Comparison of ENCODE assay signal across 15 cellular contexts in genomic region chr3:44643024-44643423, GRCh38.
"Had no signal": no experiment of that assay in that cellular context is flagged by ENCODE, and none has a peak within 500 bp of the region (broad histone marks: within the 10 kb centered on the region; RNA-seq: fewer than 3 reads in every experiment).

No MANE protein-coding gene starts in this region.

- H3K4me1 ChIP-seq: left lung, parathyroid adenoma had no signal

- H3K27ac ChIP-seq: esophagus squamous epithelium, left lung, lower lobe of right lung, parathyroid adenoma had no signal

- ATAC-seq: left lung, lower lobe of right lung, sciatic nerve had no signal

- H3K4me3 ChIP-seq: left lung, lower lobe of right lung had no signal

- H2AFZ ChIP-seq: parathyroid adenoma had no signal

- H3K27me3 ChIP-seq: esophagus squamous epithelium, left lung had no signal

- FAIRE-seq: keratinocyte had no signal

- H3K9ac ChIP-seq: parathyroid adenoma had no signal

- DNase-seq: effector memory CD4-positive, alpha-beta T cell; esophagus squamous epithelium; foreskin fibroblast; immature natural killer cell; left lung; lower lobe of right lung; midbrain; naive B cell; nephron progenitor cell; stimulated activated CD4-positive, alpha-beta T cell treated with anti-CD3 and anti-CD28 coated beads, Interleukin-2, amount 100 ng/mL, for 24 hours; stimulated activated naive CD4-positive, alpha-beta T cell treated with Interleukin-2 at 50 U/mL for 16 hours; trophoblast cell had no signal
